In genomic region chr15:81215983-81216382, GRCh38 we compare ENCODE assay signal across 32 cellular contexts. TPM values are rescaled to one million over a fixed set of nuclear protein-coding genes. Genes with fewer than 3 reads are reported as not detected.
"Had no signal": no experiment of that assay in that cellular context is flagged by ENCODE, and none has a peak within 500 bp of the region (broad histone marks: within the 10 kb centered on the region; RNA-seq: fewer than 3 reads in every experiment).

No MANE protein-coding gene starts in this region.

- H3K27ac ChIP-seq: brain microvascular endothelial cell, coronary artery, foreskin keratinocyte, gastrocnemius medialis had no signal

- DNase-seq: activated CD4-positive, alpha-beta memory T cell treated with anti-CD3 and anti-CD28 coated beads, Interleukin-2, amount 10 ng/mL, durations not matched to agents 7 days and 5 days; activated CD4-positive, alpha-beta T cell treated with anti-CD3 and anti-CD28 coated beads for 1 hour; activated CD4-positive, alpha-beta T cell treated with anti-CD3 and anti-CD28 coated beads for 4 hours; activated CD4-positive, alpha-beta T cell treated with anti-CD3 and anti-CD28 coated beads, Interleukin-2, amount 10 ng/mL, durations not matched to agents 7 days and 5 days; activated CD4-positive, alpha-beta T cell treated with anti-CD3 and anti-CD28 coated beads, Interleukin-2, amount 50 U/mL, for 4 hours; activated CD8-positive, alpha-beta memory T cell treated with anti-CD3 and anti-CD28 coated beads, Interleukin-2, amount 50 U/mL, for 48 hours; activated gamma-delta T cell; activated naive CD4-positive, alpha-beta T cell; activated naive CD4-positive, alpha-beta T cell treated with anti-CD3 and anti-CD28 coated beads, Interleukin-2, amount 10 ng/mL, durations not matched to agents 7 days and 5 days; activated naive CD8-positive, alpha-beta T cell treated with anti-CD3 and anti-CD28 coated beads, Interleukin-2, amount 10 ng/mL, durations not matched to agents 7 days and 5 days; activated T-cell treated with anti-CD3 and anti-CD28 coated beads for 4 hours; activated T-cell treated with anti-CD3 and anti-CD28 coated beads, Interleukin-2, amount 50 U/mL, for 24 hours; activated T-cell treated with anti-CD3 and anti-CD28 coated beads, Interleukin-2, amount 50 U/mL, for 72 hours; brain microvascular endothelial cell; dorsolateral prefrontal cortex; effector memory CD4-positive, alpha-beta T cell; foreskin keratinocyte; gastrocnemius medialis; glutamatergic neuron; T-helper 1 cell; T-helper 17 cell; T1000 had no signal

- H3K36me3 Mint-ChIP-seq: activated naive CD4-positive, alpha-beta T cell treated with anti-CD3 and anti-CD28 coated beads, Interleukin-2, amount 10 ng/mL, durations not matched to agents 7 days and 5 days; activated naive CD8-positive, alpha-beta T cell treated with anti-CD3 and anti-CD28 coated beads, Interleukin-2, amount 10 ng/mL, durations not matched to agents 7 days and 5 days had no signal

- H3K4me1 Mint-ChIP-seq: activated CD4-positive, alpha-beta memory T cell treated with anti-CD3 and anti-CD28 coated beads, Interleukin-2, amount 10 ng/mL, durations not matched to agents 7 days and 5 days; activated CD4-positive, alpha-beta T cell treated with anti-CD3 and anti-CD28 coated beads, Interleukin-2, amount 10 ng/mL, durations not matched to agents 7 days and 5 days; activated naive CD4-positive, alpha-beta T cell treated with anti-CD3 and anti-CD28 coated beads, Interleukin-2, amount 10 ng/mL, durations not matched to agents 7 days and 5 days; activated naive CD8-positive, alpha-beta T cell treated with anti-CD3 and anti-CD28 coated beads, Interleukin-2, amount 10 ng/mL, durations not matched to agents 7 days and 5 days; central memory CD8-positive, alpha-beta T cell; T-helper 17 cell had no signal

- H3K27me3 ChIP-seq: brain microvascular endothelial cell, dorsolateral prefrontal cortex, foreskin keratinocyte, gastrocnemius medialis had no signal

- FAIRE-seq: astrocyte, bronchial epithelial cell had no signal

- H3K36me3 ChIP-seq: brain microvascular endothelial cell, gastrocnemius medialis, heart left ventricle had no signal

- H3K27ac Mint-ChIP-seq: activated CD4-positive, alpha-beta memory T cell treated with anti-CD3 and anti-CD28 coated beads, Interleukin-2, amount 10 ng/mL, durations not matched to agents 7 days and 5 days; activated CD4-positive, alpha-beta T cell treated with anti-CD3 and anti-CD28 coated beads, Interleukin-2, amount 10 ng/mL, durations not matched to agents 7 days and 5 days; activated naive CD4-positive, alpha-beta T cell treated with anti-CD3 and anti-CD28 coated beads, Interleukin-2, amount 10 ng/mL, durations not matched to agents 7 days and 5 days; activated naive CD4-positive, alpha-beta T cell treated with anti-CD3 and anti-CD28 coated beads, Interleukin-2, amount 50 U/mL, for 72 hours; activated naive CD8-positive, alpha-beta T cell treated with anti-CD3 and anti-CD28 coated beads, Interleukin-2, amount 10 ng/mL, durations not matched to agents 7 days and 5 days; activated T-cell treated with anti-CD3 and anti-CD28 coated beads, Interleukin-2, amount 50 U/mL, for 24 hours; activated T-cell treated with anti-CD3 and anti-CD28 coated beads, Interleukin-2, amount 50 U/mL, for 72 hours; dendritic cell treated with granulocyte-macrophage colony-stimulating factor and Interleukin-4, amounts not matched to agents 40 ng/mL and 50 ng/mL, for 4 days; endodermal cell; T-helper 17 cell; T-helper 2 cell treated with Interferon-gamma antibody and Interleukin-4, amounts not matched to agents 5 μg/mL and 100 μg/mL, for 36 hours had no signal

- H3K4me1 ChIP-seq: foreskin keratinocyte had no signal

- H3K9me3 ChIP-seq: gastrocnemius medialis had no signal

- ATAC-seq: activated naive CD4-positive, alpha-beta T cell treated with anti-CD3 and anti-CD28 coated beads, Interleukin-2, amount 50 U/mL, for 72 hours; activated T-cell treated with anti-CD3 and anti-CD28 coated beads, Interleukin-2, amount 50 U/mL, for 72 hours; esophagus mucosa; foreskin keratinocyte; gastrocnemius medialis; T-helper 17 cell had no signal

- H3K4me3 ChIP-seq: coronary artery, dorsolateral prefrontal cortex, gastrocnemius medialis, heart left ventricle had no signal

- H3K4me3 Mint-ChIP-seq: activated CD4-positive, alpha-beta memory T cell treated with anti-CD3 and anti-CD28 coated beads, Interleukin-2, amount 10 ng/mL, durations not matched to agents 7 days and 5 days; activated CD4-positive, alpha-beta T cell treated with anti-CD3 and anti-CD28 coated beads, Interleukin-2, amount 10 ng/mL, durations not matched to agents 7 days and 5 days; activated naive CD4-positive, alpha-beta T cell treated with anti-CD3 and anti-CD28 coated beads, Interleukin-2, amount 10 ng/mL, durations not matched to agents 7 days and 5 days; activated naive CD8-positive, alpha-beta T cell treated with anti-CD3 and anti-CD28 coated beads, Interleukin-2, amount 10 ng/mL, durations not matched to agents 7 days and 5 days; activated T-cell treated with anti-CD3 and anti-CD28 coated beads, Interleukin-2, amount 50 U/mL, for 24 hours; activated T-cell treated with anti-CD3 and anti-CD28 coated beads, Interleukin-2, amount 50 U/mL, for 72 hours; central memory CD8-positive, alpha-beta T cell; dendritic cell treated with granulocyte-macrophage colony-stimulating factor and Interleukin-4, amounts not matched to agents 40 ng/mL and 50 ng/mL, for 4 days; endodermal cell; T-helper 17 cell; T-helper 2 cell treated with Interferon-gamma antibody and Interleukin-4, amounts not matched to agents 5 μg/mL and 100 μg/mL, for 36 hours had no signal

RNA-seq across cellular contexts. Expression of gene IL16, which starts 19.3 kb away (rescaled TPM):
- polyA plus RNA-seq: foreskin keratinocyte had no signal
